Comparison of ENCODE assay signal across 23 cellular contexts in the genomic region with DNA sequence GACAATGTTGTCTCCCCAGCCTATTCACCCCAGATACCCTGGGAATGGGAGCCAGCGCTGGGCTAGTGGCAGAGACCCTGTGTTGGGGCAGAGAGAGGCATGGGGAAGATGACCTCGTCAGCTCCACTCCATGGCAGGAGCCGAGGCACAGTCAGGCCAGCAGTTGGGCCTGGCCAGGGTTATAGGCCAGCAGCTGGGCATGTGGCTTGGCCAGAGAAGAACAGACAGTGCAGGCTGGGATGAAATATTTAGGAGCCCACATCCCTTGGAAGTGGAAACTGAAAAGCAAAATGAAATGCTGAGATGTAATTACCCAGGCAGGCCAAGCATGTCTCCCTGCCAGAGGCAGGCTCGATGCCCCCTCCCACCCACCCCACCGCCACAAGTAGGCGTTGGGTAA.
"Had no signal": no experiment of that assay in that cellular context is flagged by ENCODE, and none has a peak within 500 bp of the region (broad histone marks: within the 10 kb centered on the region; RNA-seq: fewer than 3 reads in every experiment).

No MANE protein-coding gene starts in this region.

- H3K4me3 ChIP-seq: colonic mucosa, coronary artery, dorsolateral prefrontal cortex, esophagus muscularis mucosa, esophagus squamous epithelium, gastrocnemius medialis, gastroesophageal sphincter, heart left ventricle had no signal

- H3K9me3 ChIP-seq: colonic mucosa, esophagus muscularis mucosa, esophagus squamous epithelium, gastrocnemius medialis, gastroesophageal sphincter, heart left ventricle had no signal

- H3K27me3 ChIP-seq: colonic mucosa, foreskin keratinocyte had no signal

- DNase-seq: colonic mucosa; cortex of kidney; dermis blood vessel endothelial cell; dorsolateral prefrontal cortex; effector CD4-positive, alpha-beta T cell; effector CD8-positive, alpha-beta T cell; effector memory CD4-positive, alpha-beta T cell; effector memory CD8-positive, alpha-beta T cell; endodermal cell; erythroblast; esophagus squamous epithelium; foreskin fibroblast; foreskin keratinocyte; foreskin melanocyte; gastrocnemius medialis; glutamatergic neuron; head of caudate nucleus; heart left ventricle had no signal

- ATAC-seq: effector memory CD8-positive, alpha-beta T cell; esophagus mucosa; foreskin keratinocyte; gastrocnemius medialis; gastroesophageal sphincter; heart left ventricle had no signal

- H3K27ac ChIP-seq: colonic mucosa, coronary artery, epithelial cell of prostate, esophagus muscularis mucosa, esophagus squamous epithelium, foreskin keratinocyte, gastrocnemius medialis, gastroesophageal sphincter, heart left ventricle had no signal

- H3K4me1 ChIP-seq: colonic mucosa, esophagus muscularis mucosa, esophagus squamous epithelium, foreskin keratinocyte, gastrocnemius medialis, gastroesophageal sphincter, heart left ventricle had no signal

- H3K36me3 ChIP-seq: colonic mucosa, esophagus muscularis mucosa, esophagus squamous epithelium, gastrocnemius medialis, gastroesophageal sphincter, heart left ventricle had no signal
